9 cellular contexts compared by ENCODE assay signal in genomic region chr1:4778056-4778455, GRCh38.
DNase-seq lines count a peak whose midpoint lies in the region; ATAC-seq, FAIRE-seq and TF ChIP-seq lines count a peak whose summit lies in the region.
"Had no signal": no experiment of that assay in that cellular context is flagged by ENCODE, and none has a peak within 500 bp of the region (broad histone marks: within the 10 kb centered on the region; RNA-seq: fewer than 3 reads in every experiment).

No MANE protein-coding gene starts in this region.

- no peak for DNase-seq in D721Med (ENCODE audit: insufficient read length, low spot score)
- peak; percentile 2 for DNase-seq in NCI-H2029 treated with DMSO at 0.1 percent for 48 hours (lab: John Stamatoyannopoulos, UW)
- DNase-seq in endodermal cell, result peak; percentile 74
- DNase-seq in nucleus accumbens (lab: John Stamatoyannopoulos, UW), result peak in 37 of 56 donors; percentile 6 to 55 (median 25)
- no peak for DNase-seq in WTC11 (ENCODE audit: low spot score)
- DNase-seq in activated naive CD8-positive, alpha-beta T cell treated with anti-CD3 and anti-CD28 coated beads, Interleukin-2, amount 50 U/mL, for 24 hours, result no peak
- DNase-seq: activated effector memory CD4-positive, alpha-beta T cell treated with Interleukin-2 at 50 U/mL for 16 hours had no signal

- H3K27me3 ChIP-seq in endodermal cell (ENCODE audit: control insufficient read depth, insufficient read depth, low read length, poor library complexity, severe bottlenecking), result no peaks in the 10 kb centered on the region

- H3K36me3 Mint-ChIP-seq in endodermal cell (ENCODE audit: low read depth), result peaks cover 59% of the 10 kb centered on the region
- peaks cover 72% of the 10 kb centered on the region for H3K36me3 Mint-ChIP-seq in WTC11
- H3K36me3 Mint-ChIP-seq in activated naive CD8-positive, alpha-beta T cell treated with anti-CD3 and anti-CD28 coated beads, Interleukin-2, amount 50 U/mL, for 24 hours (ENCODE audit: low read depth), result no peaks in the 10 kb centered on the region

- H3K9me3 Mint-ChIP-seq in endodermal cell (no peaks in the 10 kb centered on the region), WTC11 (peaks cover 43% of the 10 kb centered on the region)
- no peaks in the 10 kb centered on the region for H3K9me3 Mint-ChIP-seq in activated naive CD8-positive, alpha-beta T cell treated with anti-CD3 and anti-CD28 coated beads, Interleukin-2, amount 50 U/mL, for 24 hours

- peaks cover 7% of the 10 kb centered on the region for H3K4me1 Mint-ChIP-seq in endodermal cell
- H3K4me1 Mint-ChIP-seq in WTC11, result no peaks in the 10 kb centered on the region
- no peaks in the 10 kb centered on the region for H3K4me1 Mint-ChIP-seq in activated naive CD8-positive, alpha-beta T cell treated with anti-CD3 and anti-CD28 coated beads, Interleukin-2, amount 50 U/mL, for 24 hours

- H3K4me3 Mint-ChIP-seq in endodermal cell (no peak overlapping the region), WTC11 (no peak overlapping the region)
- no peak overlapping the region for H3K4me3 Mint-ChIP-seq in activated naive CD8-positive, alpha-beta T cell treated with anti-CD3 and anti-CD28 coated beads, Interleukin-2, amount 50 U/mL, for 24 hours

- peaks cover 69% of the 10 kb centered on the region for H3K36me3 ChIP-seq in endodermal cell (ENCODE audit: control insufficient read depth, insufficient read depth, low read length)

- H3K27me3 Mint-ChIP-seq in endodermal cell (ENCODE audit: insufficient read depth) (peaks cover 4% of the 10 kb centered on the region), WTC11 (ENCODE audit: low read depth) (peaks cover 8% of the 10 kb centered on the region; the same call in 1 of the 2 replicates)
- H3K27me3 Mint-ChIP-seq in activated naive CD8-positive, alpha-beta T cell treated with anti-CD3 and anti-CD28 coated beads, Interleukin-2, amount 50 U/mL, for 24 hours, result peaks cover 3% of the 10 kb centered on the region

- TF ChIP-seq CTCF in D721Med (IDR thresholded peaks at IDR 0.05; ENCODE audit: insufficient read depth, missing control alignments) (peak; percentile 18), endodermal cell (conservative IDR thresholded peaks at IDR 0.05) (peak; percentile 75), WTC11 (IDR thresholded peaks at IDR 0.05) (no peak)

- no peak overlapping the region for H3K9ac ChIP-seq in endodermal cell (ENCODE audit: extremely low read depth, low read length, poor library complexity, severe bottlenecking)

- no peak overlapping the region for H3K27ac ChIP-seq in endodermal cell (ENCODE audit: low read depth, low read length)

- FAIRE-seq in D721Med (lab: Jason Lieb, UNC), result no peak

- WGBS in endodermal cell (ENCODE audit: insufficient coverage in 1 of 2, insufficient read length in 1 of 2), 2 experiments, result 66 to 80% methylated on average over 4 to 7 of the region's 7 CpGs

- H3K27ac Mint-ChIP-seq in endodermal cell, result no peak overlapping the region
- H3K27ac Mint-ChIP-seq in WTC11, result no peak overlapping the region
- H3K27ac Mint-ChIP-seq in activated naive CD8-positive, alpha-beta T cell treated with anti-CD3 and anti-CD28 coated beads, Interleukin-2, amount 50 U/mL, for 24 hours, result no peak overlapping the region

- no peak overlapping the region for H3K4me3 ChIP-seq in endodermal cell (ENCODE audit: low read length)

- peaks cover 4% of the 10 kb centered on the region for H3K4me1 ChIP-seq in endodermal cell (ENCODE audit: control insufficient read depth, insufficient read depth, low read length)

- POLR2A ChIA-PET in WTC11 (lab: Charles Lee), result no interaction called here

- no peaks in the 10 kb centered on the region for H3K9me3 ChIP-seq in endodermal cell (ENCODE audit: control insufficient read depth, low read length)

- no peak for ATAC-seq in WTC11
- no peak for ATAC-seq in GM21367 (IDR thresholded peaks at IDR 0.05; ENCODE audit: unreplicated experiment)
- ATAC-seq in HG02642 (IDR thresholded peaks at IDR 0.05; ENCODE audit: poor library complexity, unreplicated experiment), result no peak
- no peak for ATAC-seq in activated naive CD8-positive, alpha-beta T cell treated with anti-CD3 and anti-CD28 coated beads, Interleukin-2, amount 50 U/mL, for 24 hours

- CTCF ChIA-PET in WTC11 (lab: Charles Lee), result interaction anchor here (1.0 kb wide), 1 partner anchor 968 kb away, joined by 3 read pairs; no protein-coding TSS in a partner anchor

TF ChIP-seq in WTC11, 78 proteins besides CTCF, POLR2A, EP300 and RAD21:
- TF ChIP-seq, protein P1, sequence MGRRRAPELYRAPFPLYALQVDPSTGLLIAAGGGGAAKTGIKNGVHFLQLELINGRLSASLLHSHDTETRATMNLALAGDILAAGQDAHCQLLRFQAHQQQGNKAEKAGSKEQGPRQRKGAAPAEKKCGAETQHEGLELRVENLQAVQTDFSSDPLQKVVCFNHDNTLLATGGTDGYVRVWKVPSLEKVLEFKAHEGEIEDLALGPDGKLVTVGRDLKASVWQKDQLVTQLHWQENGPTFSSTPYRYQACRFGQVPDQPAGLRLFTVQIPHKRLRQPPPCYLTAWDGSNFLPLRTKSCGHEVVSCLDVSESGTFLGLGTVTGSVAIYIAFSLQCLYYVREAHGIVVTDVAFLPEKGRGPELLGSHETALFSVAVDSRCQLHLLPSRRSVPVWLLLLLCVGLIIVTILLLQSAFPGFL (CRISPR knock-in tag; IDR thresholded peaks at IDR 0.05; ENCODE audit: borderline replicate concordance), result no peak
- TF ChIP-seq CDX4 (CRISPR knock-in tag; IDR thresholded peaks at IDR 0.05; ENCODE audit: borderline replicate concordance) (no peak), ATF1 (CRISPR knock-in tag; IDR thresholded peaks at IDR 0.05) (no peak), OVOL2 (CRISPR knock-in tag; IDR thresholded peaks at IDR 0.05; ENCODE audit: borderline replicate concordance) (no peak), E2F1 (CRISPR knock-in tag; IDR thresholded peaks at IDR 0.05) (no peak), MLX (CRISPR knock-in tag; IDR thresholded peaks at IDR 0.05) (no peak), NFATC4 (CRISPR knock-in tag; IDR thresholded peaks at IDR 0.05) (no peak), ZBTB21 (CRISPR knock-in tag; IDR thresholded peaks at IDR 0.05; ENCODE audit: borderline replicate concordance) (no peak), ZNF232 (CRISPR knock-in tag; IDR thresholded peaks at IDR 0.05) (no peak)

Comparison
In these comparisons a context has a peak if more than half of its experiments do, and no peak if none do; other contexts are left out.
1. DNase-seq: peak in NCI-H2029 treated with DMSO at 0.1 percent for 48 hours (single experiment), endodermal cell (single experiment) and nucleus accumbens (37 of 56); none in D721Med (single experiment), WTC11 (single experiment) and activated naive CD8-positive, alpha-beta T cell treated with anti-CD3 and anti-CD28 coated beads, Interleukin-2, amount 50 U/mL, for 24 hours (single experiment).